ENCODE assay signal across 17 cellular contexts in genomic region chr16:22614271-22614947, GRCh38.
DNase-seq lines count a peak whose midpoint lies in the region; ATAC-seq and TF ChIP-seq lines count a peak whose summit lies in the region.
"Had no signal": no experiment of that assay in that cellular context is flagged by ENCODE, and none has a peak within 500 bp of the region (broad histone marks: within the 10 kb centered on the region; RNA-seq: fewer than 3 reads in every experiment).

No MANE protein-coding gene starts in this region.

- H3K36me3 ChIP-seq in body of pancreas (replicated peaks in 1 of 2; ENCODE audit: insufficient read depth in 1 of 2, low read depth in 2 of 2), result no peaks in the 10 kb centered on the region
- no peaks in the 10 kb centered on the region for H3K36me3 ChIP-seq in GM23248 (ENCODE audit: low read depth)
- H3K36me3 ChIP-seq: lower lobe of right lung had no signal

- no peaks in the 10 kb centered on the region for H3K9me2 ChIP-seq in GM23248 (ENCODE audit: insufficient read depth)

- no peaks in the 10 kb centered on the region for H3K9me3 ChIP-seq in body of pancreas
- no peaks in the 10 kb centered on the region for H3K9me3 ChIP-seq in GM23248 (ENCODE audit: low read depth)
- H3K9me3 ChIP-seq: lower lobe of right lung had no signal

- no peaks in the 10 kb centered on the region for H3K27me3 ChIP-seq in body of pancreas
- 0 out of 2 replicates have a peak, but pooled peaks cover 7% of the 10 kb centered on the region for H3K27me3 ChIP-seq in GM23248 (replicated peaks; ENCODE audit: insufficient read depth)

- H3K4me3 ChIP-seq in body of pancreas (no peak overlapping the region), GM23248 (no peak overlapping the region)
- H3K4me3 ChIP-seq: lower lobe of right lung had no signal

- TF ChIP-seq POLR2A in body of pancreas (IDR thresholded peaks at IDR 0.05), result no peak

- H3K4me2 ChIP-seq in GM23248 (ENCODE audit: unreplicated experiment), result no peak overlapping the region

- in situ Hi-C loops in GM23248 (cut with MboI), result no loop called here

- ATAC-seq in body of pancreas, result peak; percentile 81
- no peak for ATAC-seq in GM21576 (IDR thresholded peaks at IDR 0.05; ENCODE audit: unreplicated experiment)
- ATAC-seq: CD8-positive, alpha-beta T cell; lower lobe of right lung had no signal

- TF ChIP-seq CTCF in body of pancreas (IDR thresholded peaks at IDR 0.05), result no peak

- intact Hi-C loops in body of pancreas (cut with DNase I), result no loop called here

- peak overlapping the region in 2 of 4 donors; percentile 20 to 39 for H3K27ac ChIP-seq in body of pancreas
- no peak overlapping the region for H3K27ac ChIP-seq in GM23248
- H3K27ac ChIP-seq: lower lobe of right lung had no signal

- DNase-seq in A172 (ENCODE audit: low spot score) (peak; percentile 8), HT-29 (ENCODE audit: low spot score) (peak; percentile 97), body of pancreas (peak; percentile 81 to 91 (median 84)), iris pigment epithelial cell (ENCODE audit: low read depth) (peak; percentile 30), GM23248 (no peak), T-helper 2 cell (no peak)
- no peak for DNase-seq in activated CD4-positive, alpha-beta T cell treated with anti-CD3 and anti-CD28 coated beads, Interleukin-2, amount 50 U/mL, for 1 hour
- DNase-seq: activated CD4-positive, alpha-beta T cell treated with anti-CD3 and anti-CD28 coated beads for 48 hours; activated T-cell treated with anti-CD3 and anti-CD28 coated beads, Interleukin-2, amount 50 U/mL, for 48 hours; CD8-positive, alpha-beta T cell; erythroblast; hypothalamus; lower lobe of right lung; NCI-H2081 treated with DMSO at 0.1 percent for 48 hours; NCI-H82; nephron progenitor cell had no signal

- 45 to 53% methylated on average over 6 of the region's 6 CpGs for WGBS in body of pancreas, 2 donors
- WGBS in GM23248 (ENCODE audit: low coverage in 1 of 2, low lambda C conversion rate in 2 of 2, missing lambda C conversion rate in 2 of 2), 2 experiments, result 56% methylated on average over 6 of the region's 6 CpGs

- no peaks in the 10 kb centered on the region for H3K79me2 ChIP-seq in GM23248 (ENCODE audit: insufficient read depth)

- no peaks in the 10 kb centered on the region for H4K20me1 ChIP-seq in GM23248 (ENCODE audit: insufficient read depth)

- no peak overlapping the region for H2AFZ ChIP-seq in GM23248

- H3K9ac ChIP-seq in GM23248, result no peak overlapping the region

- no peaks in the 10 kb centered on the region for H3F3A ChIP-seq in GM23248 (ENCODE audit: insufficient read depth)

- H3K4me1 ChIP-seq in body of pancreas (peaks cover 11% of the 10 kb centered on the region), GM23248 (ENCODE audit: insufficient read depth) (no peaks in the 10 kb centered on the region)
- H3K4me1 ChIP-seq: lower lobe of right lung had no signal

Comparison
In these comparisons a context has a peak if more than half of its experiments do, and no peak if none do; other contexts are left out.
1. DNase-seq: peak in A172 (single experiment), HT-29 (single experiment), body of pancreas (4 of 4) and iris pigment epithelial cell (single experiment); none in GM23248 (single experiment), activated CD4-positive, alpha-beta T cell treated with anti-CD3 and anti-CD28 coated beads, Interleukin-2, amount 50 U/mL, for 1 hour (single experiment) and T-helper 2 cell (0 of 5).